Comparison of ENCODE assay signal across 8 cellular contexts in the genomic region with DNA sequence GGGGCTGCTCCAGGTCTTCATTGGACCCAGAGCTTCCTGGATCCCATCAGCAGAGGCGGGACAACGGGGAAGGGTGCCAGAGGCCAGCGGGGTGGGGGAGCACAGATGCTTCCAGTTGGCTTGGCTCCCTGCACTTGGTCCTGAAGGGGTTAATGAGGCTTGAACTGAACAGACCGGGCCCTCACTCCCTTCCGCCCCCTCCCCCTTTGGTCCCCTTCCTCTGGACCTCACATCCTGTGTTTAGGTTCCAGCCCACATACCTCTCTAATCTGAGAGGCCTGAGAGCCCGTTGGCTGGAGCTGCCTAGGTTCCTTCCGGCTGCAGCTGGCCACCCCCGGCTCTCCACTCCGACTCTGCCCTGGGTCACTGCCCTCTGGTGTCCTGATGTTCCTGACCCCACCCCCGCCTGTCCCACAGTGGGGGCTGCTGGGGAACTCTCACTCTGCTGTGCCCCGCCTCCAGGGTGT. TPM values are rescaled to one million over a fixed set of nuclear protein-coding genes. Genes with fewer than 3 reads are reported as not detected.
DNase-seq lines count a peak whose midpoint lies in the region; ATAC-seq and TF ChIP-seq lines count a peak whose summit lies in the region.

No MANE protein-coding gene starts in this region.

- H3K4me3 Mint-ChIP-seq in Calu3 (ENCODE audit: low read depth, unreplicated experiment) (no peak overlapping the region), progenitor cell of endocrine pancreas (ENCODE audit: low read depth) (no peak overlapping the region)
- H3K4me3 Mint-ChIP-seq in activated T-cell treated with anti-CD3 and anti-CD28 coated beads, Interleukin-2, amount 50 U/mL, for 72 hours: no peak overlapping the region

- H3K36me3 Mint-ChIP-seq in Calu3 (ENCODE audit: insufficient read depth, unreplicated experiment): peaks cover 50% of the 10 kb centered on the region
- peaks cover 5% of the 10 kb centered on the region for H3K36me3 Mint-ChIP-seq in progenitor cell of endocrine pancreas (ENCODE audit: insufficient read depth)
- H3K36me3 Mint-ChIP-seq in activated T-cell treated with anti-CD3 and anti-CD28 coated beads, Interleukin-2, amount 50 U/mL, for 72 hours (ENCODE audit: insufficient read depth in 2 of 2): peaks cover 0 to 4% of the 10 kb centered on the region in 2 donors

- H3K9me3 Mint-ChIP-seq in Calu3 (ENCODE audit: low read depth, unreplicated experiment): no peaks in the 10 kb centered on the region
- no peaks in the 10 kb centered on the region for H3K9me3 Mint-ChIP-seq in progenitor cell of endocrine pancreas (ENCODE audit: low read depth)
- H3K9me3 Mint-ChIP-seq in activated T-cell treated with anti-CD3 and anti-CD28 coated beads, Interleukin-2, amount 50 U/mL, for 72 hours: no peaks in the 10 kb centered on the region

- no peaks in the 10 kb centered on the region for H3K27me3 Mint-ChIP-seq in Calu3 (ENCODE audit: unreplicated experiment)
- no peaks in the 10 kb centered on the region for H3K27me3 Mint-ChIP-seq in progenitor cell of endocrine pancreas
- no peaks in the 10 kb centered on the region for H3K27me3 Mint-ChIP-seq in activated T-cell treated with anti-CD3 and anti-CD28 coated beads, Interleukin-2, amount 50 U/mL, for 72 hours (ENCODE audit: low read depth)

- peak overlapping the region; percentile 14; the same call in 1 of the 2 replicates for H3K27ac ChIP-seq in VCaP

- H3K27ac Mint-ChIP-seq in Calu3 (ENCODE audit: unreplicated experiment) (peak overlapping the region; percentile 21), progenitor cell of endocrine pancreas (peak overlapping the region; percentile 75)
- H3K27ac Mint-ChIP-seq in activated T-cell treated with anti-CD3 and anti-CD28 coated beads, Interleukin-2, amount 50 U/mL, for 72 hours: no peak overlapping the region

- no peak for DNase-seq in Calu3
- DNase-seq in Right ventricle myocardium superior: peak; percentile 85
- no peak for DNase-seq in progenitor cell of endocrine pancreas (ENCODE audit: low spot score, unreplicated experiment)
- DNase-seq in stimulated activated CD8-positive, alpha-beta memory T cell treated with anti-CD3 and anti-CD28 coated beads, Interleukin-4, amount 100 ng/mL, for 48 hours: no peak
- DNase-seq in activated T-cell treated with anti-CD3 and anti-CD28 coated beads, Interleukin-2, amount 50 U/mL, for 72 hours: no peak
- DNase-seq in COLO668 (lab: John Stamatoyannopoulos, UW; ENCODE audit: unreplicated experiment): no peak
- DNase-seq in omental fat pad (ENCODE audit: low spot score): no peak

- TF ChIP-seq CTCF in Calu3 (IDR thresholded peaks at IDR 0.05; ENCODE audit: unreplicated experiment): no peak
- no peak for TF ChIP-seq CTCF in VCaP (conservative IDR thresholded peaks at IDR 0.05)
- TF ChIP-seq CTCF in progenitor cell of endocrine pancreas (IDR thresholded peaks at IDR 0.05; ENCODE audit: unreplicated experiment): no peak
- no peak for TF ChIP-seq CTCF in omental fat pad (IDR thresholded peaks at IDR 0.05)

- no TSS peak for BruUV-seq in Calu3 (replicated peaks; lab: Mats Ljungman, UMichigan)

- ATAC-seq in Right ventricle myocardium superior (ENCODE audit: poor library complexity): peak; percentile 9
- ATAC-seq in activated T-cell treated with anti-CD3 and anti-CD28 coated beads, Interleukin-2, amount 50 U/mL, for 72 hours (replicated peaks in 1 of 2): no peak
- ATAC-seq in omental fat pad (ENCODE audit: low FRiP score): no peak

- intact Hi-C loops in Calu3 (cut with micrococcal nuclease; ENCODE audit: unreplicated experiment) (loop anchor here (5.0 kb wide), 2 partner anchors 34 to 344 kb away; a partner anchor contains a TSS), Right ventricle myocardium superior (cut with DNase I) (no loop called here)

- CTCF ChIA-PET in Calu3 (lab: Charles Lee): interaction anchor here (0.9 to 1.1 kb wide), 7 partner anchors 12 to 481 kb away, joined by 3 to 5 read pairs (median 4); no protein-coding TSS in a partner anchor

- H3K4me1 Mint-ChIP-seq in Calu3 (ENCODE audit: low read depth, unreplicated experiment) (peaks cover 25% of the 10 kb centered on the region), progenitor cell of endocrine pancreas (ENCODE audit: low read depth) (peaks cover 53% of the 10 kb centered on the region)
- peaks cover 46% of the 10 kb centered on the region for H3K4me1 Mint-ChIP-seq in activated T-cell treated with anti-CD3 and anti-CD28 coated beads, Interleukin-2, amount 50 U/mL, for 72 hours (ENCODE audit: low read depth)

RNA-seq across cellular contexts. Expression of a gene that starts 32.3 kb away (rescaled TPM):
- total RNA-seq in Calu3 (2022): 76.2 and 83.3 TPM in 2 replicates
- total RNA-seq in Right ventricle myocardium superior: 179 TPM
- 135 and 145 TPM in 2 replicates for total RNA-seq in progenitor cell of endocrine pancreas
- 10 to 100 TPM; 85.5 to 98.3 TPM for total RNA-seq in activated T-cell treated with anti-CD3 and anti-CD28 coated beads, Interleukin-2, amount 50 U/mL, for 72 hours
- total RNA-seq in omental fat pad: 10 to 100 TPM; 37.2 to 49.5 (median 41.8) TPM

RNA-seq across cellular contexts. Expression of a gene that starts 32.9 kb away (rescaled TPM):
- total RNA-seq in Calu3 (2022) (7.1 and 9.2 TPM in 2 replicates), Right ventricle myocardium superior (85.4 TPM), progenitor cell of endocrine pancreas (19.0 and 20.5 TPM in 2 replicates), omental fat pad (100 to 1,000 TPM in 1 of 4 donors, 10 to 100 TPM in 3; 47.3 to 107 (median 59.5) TPM)
- total RNA-seq in activated T-cell treated with anti-CD3 and anti-CD28 coated beads, Interleukin-2, amount 50 U/mL, for 72 hours: 10 to 100 TPM; 21.4 to 23.8 TPM

RNA-seq across cellular contexts. Expression of a gene that starts 34.6 kb away (rescaled TPM):
- total RNA-seq in Calu3 (2022) (53.1 and 60.3 TPM in 2 replicates), Right ventricle myocardium superior (3.5 TPM), progenitor cell of endocrine pancreas (21.8 and 22.6 TPM in 2 replicates), omental fat pad (10 to 100 TPM in 3 of 4 donors, 1 to 10 TPM in 1; 9.0 to 23.9 (median 20.2) TPM)
- 1 to 10 TPM; 4.2 to 4.6 TPM for total RNA-seq in activated T-cell treated with anti-CD3 and anti-CD28 coated beads, Interleukin-2, amount 50 U/mL, for 72 hours
